Comparison of ENCODE assay signal across 8 cellular contexts in genomic region chr12:50111693-50112455, GRCh38. TPM values are rescaled to one million over a fixed set of nuclear protein-coding genes. Genes with fewer than 3 reads are reported as not detected.
DNase-seq lines count a peak whose midpoint lies in the region; ATAC-seq and TF ChIP-seq lines count a peak whose summit lies in the region.

Gene COX14 (plus strand): TSS chr12:50112236. CDS start chr12:50120044, 7,808 bp downstream.

- ATAC-seq in GM21576 (IDR thresholded peaks at IDR 0.05; ENCODE audit: unreplicated experiment), result peak; percentile 79

- BruUV-seq in PC-9 (replicated peaks; lab: Mats Ljungman, UMichigan), result no TSS peak

- H3K4me1 Mint-ChIP-seq in activated T-cell treated with anti-CD3 and anti-CD28 coated beads, Interleukin-2, amount 50 U/mL, for 24 hours (ENCODE audit: low read depth), result peaks cover 41% of the 10 kb centered on the region

- no peaks in the 10 kb centered on the region for H3K27me3 Mint-ChIP-seq in activated T-cell treated with anti-CD3 and anti-CD28 coated beads, Interleukin-2, amount 50 U/mL, for 24 hours

- TF ChIP-seq POLR2A in erythroblast (IDR thresholded peaks at IDR 0.05; ENCODE audit: low read length), result peak; percentile 91

- H3K36me3 Mint-ChIP-seq in activated T-cell treated with anti-CD3 and anti-CD28 coated beads, Interleukin-2, amount 50 U/mL, for 24 hours (ENCODE audit: low read depth), result peaks cover 33% of the 10 kb centered on the region

- CTCF ChIA-PET in PC-9 (lab: Charles Lee), result interaction anchor here (0.6 to 4.1 kb wide), 15 partner anchors 10 to 984 kb away, joined by 3 to 21 read pairs (median 5); partner anchors contain the start of genes CERS5, SMARCD1 and TMBIM6

- peak within 1 kb of the TSS; percentile 75 for H3K4me2 ChIP-seq in PC-9

- POLR2A ChIA-PET in PC-9 (lab: Charles Lee; ENCODE audit: unreplicated experiment), result interaction anchor here (0.5 to 1.9 kb wide), 7 partner anchors 15 to 1957 kb away, joined by 3 to 10 read pairs (median 5); partner anchors contain the start of genes CERS5, SMARCD1 and TMBIM6

- no peaks in the 10 kb centered on the region for H3K9me3 ChIP-seq in PC-9 (ENCODE audit: insufficient read depth, low read depth)
- no peaks in the 10 kb centered on the region for H3K9me3 ChIP-seq in mucosa of stomach (ENCODE audit: control insufficient read depth, low read length)

- H3K9me3 Mint-ChIP-seq in activated T-cell treated with anti-CD3 and anti-CD28 coated beads, Interleukin-2, amount 50 U/mL, for 24 hours, result no peaks in the 10 kb centered on the region

- peak within 1 kb of the TSS; percentile 100 for H3K4me3 ChIP-seq in Jurkat, Clone E6-1 (ENCODE audit: low read length)
- H3K4me3 ChIP-seq in PC-9, result peak within 1 kb of the TSS; percentile 74
- peak within 1 kb of the TSS; percentile 80 for H3K4me3 ChIP-seq in mucosa of stomach (ENCODE audit: low read length)

- peaks cover 2% of the 10 kb centered on the region for H3K36me3 ChIP-seq in PC-9 (ENCODE audit: low read depth)
- H3K36me3 ChIP-seq in mucosa of stomach (ENCODE audit: control insufficient read depth, insufficient read depth, low read length), result no peaks in the 10 kb centered on the region

- peak; percentile 98 for DNase-seq in DMS153 treated with DMSO at 0.1 percent for 48 hours (lab: John Stamatoyannopoulos, UW; ENCODE audit: unreplicated experiment)
- DNase-seq in Jurkat, Clone E6-1 (ENCODE audit: low read depth, low spot score), result peak; percentile 99
- peak; percentile 98 for DNase-seq in PC-9
- peak; percentile 99 for DNase-seq in activated T-cell treated with anti-CD3 and anti-CD28 coated beads, Interleukin-2, amount 50 U/mL, for 24 hours
- DNase-seq in erythroblast (lab: John Stamatoyannopoulos, UW), result peak; percentile 99
- peak; percentile 98 for DNase-seq in stimulated activated CD8-positive, alpha-beta memory T cell treated with anti-CD3 and anti-CD28 coated beads, Interleukin-7, amount 100 ng/mL, for 24 hours (ENCODE audit: low read depth)

- intact Hi-C loops in PC-9 (cut with micrococcal nuclease; ENCODE audit: unreplicated experiment), result loop anchor here (1.0 to 2.0 kb wide), 4 partner anchors 27 to 269 kb away; partner anchors contain the start of genes BCDIN3D, CERS5 and SMARCD1

- H3K27me3 ChIP-seq in PC-9 (ENCODE audit: insufficient read depth, low read depth) (no peaks in the 10 kb centered on the region), mucosa of stomach (ENCODE audit: control insufficient read depth, insufficient read depth, low read length) (no peaks in the 10 kb centered on the region)

- H3K79me2 ChIP-seq in PC-9 (ENCODE audit: low read depth), result peaks cover 46% of the 10 kb centered on the region

- H3K4me3 Mint-ChIP-seq in activated T-cell treated with anti-CD3 and anti-CD28 coated beads, Interleukin-2, amount 50 U/mL, for 24 hours, result peak within 1 kb of the TSS; percentile 99

- H4K20me1 ChIP-seq in PC-9 (ENCODE audit: insufficient read depth), result peaks cover 25% of the 10 kb centered on the region

- H3K4me1 ChIP-seq in PC-9 (replicated peaks; ENCODE audit: insufficient read depth) (peaks cover 43% of the 10 kb centered on the region), mucosa of stomach (ENCODE audit: control insufficient read depth, insufficient read depth, low read length) (peaks cover 34% of the 10 kb centered on the region)

- peak within 1 kb of the TSS; percentile 80 for H3K27ac ChIP-seq in PC-9

- H3K27ac Mint-ChIP-seq in activated T-cell treated with anti-CD3 and anti-CD28 coated beads, Interleukin-2, amount 50 U/mL, for 24 hours, result peak within 1 kb of the TSS; percentile 99

- peak within 1 kb of the TSS; percentile 83 for H3K9ac ChIP-seq in mucosa of stomach (ENCODE audit: low read length)

- peak within 1 kb of the TSS; percentile 85 for H2AFZ ChIP-seq in PC-9

- peaks cover 38% of the 10 kb centered on the region for H3F3A ChIP-seq in PC-9 (ENCODE audit: insufficient read depth, low read depth)

- peak; percentile 86; the same call in 1 of the 2 replicates for TF ChIP-seq CTCF in PC-9 (conservative IDR thresholded peaks at IDR 0.05)

- no peaks in the 10 kb centered on the region for H3K9me2 ChIP-seq in PC-9 (ENCODE audit: insufficient read depth)

RNA-seq across cellular contexts. Expression of gene COX14, which starts in this region (rescaled TPM):
- 63.4 TPM for polyA plus RNA-seq in Jurkat, Clone E6-1 (2012; ENCODE audit: insufficient read depth, insufficient read length)
- total RNA-seq in PC-9 (2021), result 53.9 and 76.1 TPM in 2 replicates

Comparison
In these comparisons a context has a peak if more than half of its experiments do, and no peak if none do; other contexts are left out.
1. Peak in every context shown above with its lines: DNase-seq, ATAC-seq, H3K4me3 ChIP-seq and H3K27ac ChIP-seq.